Comparison of ENCODE assay signal across 8 cellular contexts in the genomic region with DNA sequence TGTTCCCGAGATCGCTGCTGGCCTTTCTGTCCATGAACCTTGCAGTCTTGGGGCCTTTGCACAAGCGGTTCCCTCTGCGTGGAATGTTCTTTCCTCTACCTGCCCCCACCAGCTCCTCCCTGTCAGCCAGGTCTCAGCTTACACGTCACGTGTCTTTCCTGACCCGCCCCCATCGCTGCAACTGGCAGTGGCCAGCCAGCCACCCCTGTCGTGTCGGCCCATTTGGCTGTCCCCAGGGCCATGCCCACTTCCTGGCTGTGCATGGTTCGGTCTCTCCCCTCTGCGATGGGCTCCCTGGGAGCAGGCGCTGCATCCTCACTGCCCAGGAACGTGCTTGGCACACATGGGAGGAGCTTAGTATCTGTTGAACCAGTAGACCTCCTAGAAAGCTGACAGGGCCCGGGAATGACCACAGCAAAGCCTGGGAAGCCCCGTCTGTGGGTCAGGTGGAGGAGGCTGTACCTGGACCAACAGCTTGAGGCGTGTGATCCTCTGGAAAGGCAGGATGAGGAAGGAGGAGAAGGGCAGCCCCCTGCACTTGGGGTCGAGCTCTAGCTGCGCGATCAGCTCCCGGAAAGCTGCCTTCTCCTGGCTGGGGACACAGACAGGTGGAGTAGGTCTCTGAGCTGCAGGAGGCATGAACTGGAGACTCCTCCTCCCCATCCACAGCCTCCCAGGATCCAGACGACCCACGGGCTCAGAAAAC. TPM values are rescaled to one million over a fixed set of nuclear protein-coding genes. Genes with fewer than 3 reads are reported as not detected.
A peak's percentile ranks its signal among the peaks of the same experiment; 100 is the strongest.
DNase-seq lines count a peak whose midpoint lies in the region; ATAC-seq and TF ChIP-seq lines count a peak whose summit lies in the region.

No MANE protein-coding gene starts in this region.

- H3K27ac ChIP-seq in CD8-positive, alpha-beta T cell (ENCODE audit: low read depth, low read length): no peak overlapping the region

- H3K4me3 Mint-ChIP-seq in Calu3 (ENCODE audit: low read depth, unreplicated experiment) (no peak overlapping the region), chondrocyte (ENCODE audit: unreplicated experiment) (no peak overlapping the region), mesothelial cell of epicardium (peak overlapping the region; percentile 56)
- no peak overlapping the region for H3K4me3 Mint-ChIP-seq in CD8-positive, alpha-beta T cell

- H3K27me3 Mint-ChIP-seq in Calu3 (ENCODE audit: unreplicated experiment) (no peaks in the 10 kb centered on the region), chondrocyte (ENCODE audit: low read depth) (peaks cover 4% of the 10 kb centered on the region), mesothelial cell of epicardium (ENCODE audit: low read depth) (no peaks in the 10 kb centered on the region)
- peaks cover 26% of the 10 kb centered on the region for H3K27me3 Mint-ChIP-seq in CD8-positive, alpha-beta T cell (ENCODE audit: low read depth)

- no peaks in the 10 kb centered on the region for H3K36me3 ChIP-seq in CD8-positive, alpha-beta T cell (ENCODE audit: insufficient read depth, low read length)

- POLR2A ChIA-PET in CD8-positive, alpha-beta T cell (lab: Charles Lee): no interaction called here

- no TSS peak for BruUV-seq in Calu3 (replicated peaks; lab: Mats Ljungman, UMichigan)

- H3K9me3 ChIP-seq in CD8-positive, alpha-beta T cell (ENCODE audit: low read length): no peaks in the 10 kb centered on the region

- DNase-seq in Calu3 (peak; percentile 59), NCI-H2107 (lab: John Stamatoyannopoulos, UW) (peak; percentile 54), chondrocyte (ENCODE audit: low spot score) (peak; percentile 92), mesothelial cell of epicardium (ENCODE audit: low spot score in 2 of 2, unreplicated experiment in 2 of 2) (no peak), RKO (ENCODE audit: low spot score) (no peak), Kasumi-1 (lab: John Stamatoyannopoulos, UW) (no peak), SIG-M5 treated with dmso at 0.1 percent for 504 hours (lab: John Stamatoyannopoulos, UW; ENCODE audit: unreplicated experiment) (no peak)
- DNase-seq in CD8-positive, alpha-beta T cell: no peak

- ATAC-seq in CD8-positive, alpha-beta T cell: no peak

- no peaks in the 10 kb centered on the region for H3K9me3 Mint-ChIP-seq in Calu3 (ENCODE audit: low read depth, unreplicated experiment)
- H3K9me3 Mint-ChIP-seq in chondrocyte (ENCODE audit: low read depth): no peaks in the 10 kb centered on the region
- H3K9me3 Mint-ChIP-seq in mesothelial cell of epicardium: no peaks in the 10 kb centered on the region
- H3K9me3 Mint-ChIP-seq in CD8-positive, alpha-beta T cell: no peaks in the 10 kb centered on the region

- intact Hi-C loops in Calu3 (cut with micrococcal nuclease; ENCODE audit: unreplicated experiment): no loop called here
- intact Hi-C loops in CD8-positive, alpha-beta T cell (cut with DNase I, micrococcal nuclease): no loop called here

- peak overlapping the region; percentile 16 for H3K27ac Mint-ChIP-seq in Calu3 (ENCODE audit: unreplicated experiment)
- H3K27ac Mint-ChIP-seq in chondrocyte (ENCODE audit: unreplicated experiment): peak overlapping the region; percentile 32
- H3K27ac Mint-ChIP-seq in mesothelial cell of epicardium: peak overlapping the region; percentile 11
- no peak overlapping the region for H3K27ac Mint-ChIP-seq in CD8-positive, alpha-beta T cell

- H3K4me1 Mint-ChIP-seq in Calu3 (ENCODE audit: low read depth, unreplicated experiment) (peaks cover 14% of the 10 kb centered on the region), chondrocyte (ENCODE audit: low read depth) (peaks cover 14% of the 10 kb centered on the region), mesothelial cell of epicardium (peaks cover 23% of the 10 kb centered on the region)
- no peaks in the 10 kb centered on the region for H3K4me1 Mint-ChIP-seq in CD8-positive, alpha-beta T cell (ENCODE audit: low read depth)

- no peaks in the 10 kb centered on the region for H3K4me1 ChIP-seq in CD8-positive, alpha-beta T cell (ENCODE audit: insufficient read depth, low read length)

- TF ChIP-seq CTCF in Calu3 (IDR thresholded peaks at IDR 0.05; ENCODE audit: unreplicated experiment) (no peak), chondrocyte (IDR thresholded peaks at IDR 0.05) (no peak), mesothelial cell of epicardium (IDR thresholded peaks at IDR 0.05; ENCODE audit: unreplicated experiment) (no peak)
- no peak for TF ChIP-seq CTCF in CD8-positive, alpha-beta T cell (IDR thresholded peaks at IDR 0.05)

- no peaks in the 10 kb centered on the region for H3K27me3 ChIP-seq in CD8-positive, alpha-beta T cell (ENCODE audit: insufficient read depth, low read length)

- H3K36me3 Mint-ChIP-seq in Calu3 (ENCODE audit: insufficient read depth, unreplicated experiment): peaks cover 7% of the 10 kb centered on the region
- H3K36me3 Mint-ChIP-seq in chondrocyte (ENCODE audit: low read depth): no peaks in the 10 kb centered on the region
- H3K36me3 Mint-ChIP-seq in mesothelial cell of epicardium: no peaks in the 10 kb centered on the region
- no peaks in the 10 kb centered on the region for H3K36me3 Mint-ChIP-seq in CD8-positive, alpha-beta T cell

- CTCF ChIA-PET in Calu3 (lab: Charles Lee): interaction anchor here (0.9 kb wide), 1 partner anchor 360 kb away, joined by 3 read pairs; the partner anchor contains the start of gene ATG16L1
- CTCF ChIA-PET in CD8-positive, alpha-beta T cell (lab: Charles Lee): no interaction called here

- no peak overlapping the region for H3K4me3 ChIP-seq in CD8-positive, alpha-beta T cell (ENCODE audit: low read depth, low read length)

RNA-seq across cellular contexts. Expression of gene SNORC, which starts 21.0 kb away (rescaled TPM):
- total RNA-seq in Calu3 (2022) (4.3 and 5.0 TPM in 2 replicates), chondrocyte (2.1 to 3.4 TPM (median 2.2 TPM) in 3 replicates), mesothelial cell of epicardium (3.4 to 6.0 TPM (median 4.1 TPM) in 3 replicates)
- total RNA-seq in CD8-positive, alpha-beta T cell: under 1 TPM; 0.16 to 0.44 TPM

Comparison
In these comparisons a context has a peak if more than half of its experiments do, and no peak if none do; other contexts are left out.
1. DNase-seq: peak in Calu3 (single experiment), NCI-H2107 (single experiment) and chondrocyte (single experiment); none in mesothelial cell of epicardium (0 of 2), CD8-positive, alpha-beta T cell (0 of 7), RKO (single experiment), Kasumi-1 (0 of 2) and SIG-M5 treated with dmso at 0.1 percent for 504 hours (single experiment).